In the genomic region with DNA sequence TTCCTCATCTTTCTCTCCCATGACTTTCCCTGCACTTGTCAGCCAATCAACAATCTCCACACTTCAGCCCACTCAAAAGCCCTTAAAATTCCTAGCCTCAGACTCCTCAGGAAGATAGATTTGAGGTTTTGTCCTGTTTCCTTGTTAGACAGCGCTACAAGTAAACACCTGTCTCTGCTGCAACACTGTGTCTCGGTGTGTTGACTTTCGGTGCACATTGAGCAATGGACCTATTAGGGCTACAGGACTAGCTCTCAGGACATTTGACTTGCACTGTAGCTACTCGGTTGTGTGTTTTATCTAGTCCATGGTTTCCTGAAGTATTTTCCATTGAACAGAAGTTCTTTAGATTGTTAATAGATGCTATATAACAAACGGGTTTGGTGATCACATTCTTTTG, we compare ENCODE assay signal across 20 cellular contexts.
DNase-seq lines count a peak whose midpoint lies in the region; ATAC-seq, FAIRE-seq and TF ChIP-seq lines count a peak whose summit lies in the region.
"Had no signal": no experiment of that assay in that cellular context is flagged by ENCODE, and none has a peak within 500 bp of the region (broad histone marks: within the 10 kb centered on the region; RNA-seq: fewer than 3 reads in every experiment).

No MANE protein-coding gene starts in this region.

- no peak overlapping the region for H3K9ac ChIP-seq in HepG2 (ENCODE audit: insufficient read depth, low read depth, low read length)
- H3K9ac ChIP-seq: BLaER1, GM23248 had no signal

- H3K27me3 ChIP-seq in GM23338 (ENCODE audit: insufficient read depth) (no peaks in the 10 kb centered on the region), bronchial epithelial cell (ENCODE audit: control insufficient read depth, insufficient read depth, low read length) (no peaks in the 10 kb centered on the region), HepG2 (ENCODE audit: control insufficient read depth in 1 of 2, insufficient read depth in 2 of 2, low read length in 2 of 2) (no peaks in the 10 kb centered on the region), prostate gland (replicated peaks; ENCODE audit: insufficient read depth) (no peaks in the 10 kb centered on the region), dorsolateral prefrontal cortex (no peaks in the 10 kb centered on the region)
- H3K27me3 ChIP-seq: BLaER1 had no signal

- H3K36me3 Mint-ChIP-seq in GM23338 (ENCODE audit: low read depth): peaks cover 10% of the 10 kb centered on the region; the same call in 1 of the 3 replicates

- H4K20me1 ChIP-seq in GM23338 (replicated peaks; ENCODE audit: insufficient read depth): no peaks in the 10 kb centered on the region
- no peaks in the 10 kb centered on the region for H4K20me1 ChIP-seq in HepG2 (ENCODE audit: insufficient read depth, low read length)
- H4K20me1 ChIP-seq: BLaER1 had no signal

- BruUV-seq in HepG2 (replicated peaks; lab: Mats Ljungman, UMichigan): no TSS peak

- no peaks in the 10 kb centered on the region for H3K4me1 ChIP-seq in GM23338 (ENCODE audit: insufficient read depth)
- peaks cover 9% of the 10 kb centered on the region; the same call in 1 of the 2 replicates for H3K4me1 ChIP-seq in HepG2 (ENCODE audit: insufficient read depth, low read length)
- H3K4me1 ChIP-seq in prostate gland (replicated peaks): no peaks in the 10 kb centered on the region
- H3K4me1 ChIP-seq: BLaER1 had no signal

- TF ChIP-seq EP300 in HepG2 (IDR thresholded peaks at IDR 0.05; ENCODE audit: low read depth in 2 of 2, low read length in 2 of 2) (peak in 1 of 2 experiments; percentile 18; a peak in 1 of 4 replicates), HepG2 (CRISPR knock-in tag; IDR thresholded peaks at IDR 0.05; ENCODE audit: borderline replicate concordance) (no peak)

- H3K4me3 ChIP-seq in GM23338 (no peak overlapping the region), bronchial epithelial cell (ENCODE audit: low read depth, low read length) (no peak overlapping the region), HepG2 (replicated peaks in 1 of 3; ENCODE audit: insufficient read depth in 1 of 3, low read depth in 2 of 3, low read length in 3 of 3) (no peak overlapping the region), prostate gland (no peak overlapping the region), dorsolateral prefrontal cortex (no peak overlapping the region)
- H3K4me3 ChIP-seq: BLaER1, GM23248 had no signal

- H3K36me3 ChIP-seq in GM23338 (ENCODE audit: insufficient read depth): 0 out of 2 replicates have a peak, but pooled peaks cover 8% of the 10 kb centered on the region
- no peaks in the 10 kb centered on the region for H3K36me3 ChIP-seq in bronchial epithelial cell (ENCODE audit: control insufficient read depth, insufficient read depth, low read length)
- H3K36me3 ChIP-seq in HepG2 (replicated peaks in 1 of 2; ENCODE audit: control insufficient read depth in 1 of 2, insufficient read depth in 2 of 2, low read length in 2 of 2): no peaks in the 10 kb centered on the region
- H3K36me3 ChIP-seq in prostate gland: no peaks in the 10 kb centered on the region
- H3K36me3 ChIP-seq: BLaER1 had no signal

- intact Hi-C loops in HepG2 (cut with micrococcal nuclease; ENCODE audit: unreplicated experiment) (no loop called here), prostate gland (cut with DNase I) (no loop called here), dorsolateral prefrontal cortex (cut with DNase I) (loop anchor here in 1 of 2 donors (10.0 kb wide), 1 partner anchor 206 kb away; the partner anchor contains the start of gene CCT4)

- CTCF ChIA-PET in HepG2 (lab: Yijun Ruan, JAX; ENCODE audit: low intra/inter-chr PET ratio, low total read pairs): no interaction called here

- no peaks in the 10 kb centered on the region for H3K9me2 ChIP-seq in GM23338 (ENCODE audit: insufficient read depth)

- H3K4me2 ChIP-seq in GM23338 (no peak overlapping the region), HepG2 (ENCODE audit: low read depth, low read length) (0 out of 2 replicates have a peak overlapping the region, but pooled peaks have one; percentile 8)
- H3K4me2 ChIP-seq: BLaER1 had no signal

- no peaks in the 10 kb centered on the region for H3K4me1 Mint-ChIP-seq in GM23338
- H3K4me1 Mint-ChIP-seq: CD14-positive monocyte; CD4-positive, alpha-beta memory T cell had no signal

- TF ChIP-seq POLR2A in HepG2 (IDR thresholded peaks at IDR 0.05; ENCODE audit: insufficient read depth in 1 of 2, low read depth in 2 of 2, low read length in 2 of 2) (no peak), prostate gland (IDR thresholded peaks at IDR 0.05) (no peak)

- no peak overlapping the region for H3K4me3 Mint-ChIP-seq in GM23338
- H3K4me3 Mint-ChIP-seq: CD14-positive monocyte; CD4-positive, alpha-beta memory T cell had no signal

- no peaks in the 10 kb centered on the region for H3F3A ChIP-seq in GM23338 (replicated peaks; ENCODE audit: low read depth)

- WGBS in HepG2 (ENCODE audit: low lambda C conversion rate): 5% methylated on average over 5 of the region's 5 CpGs
- WGBS in prostate gland: 72% methylated on average over 5 of the region's 5 CpGs

- FAIRE-seq in bronchial epithelial cell (lab: Jason Lieb, UNC) (no peak), HepG2 (lab: Jason Lieb, UNC) (peak; percentile 39)
- FAIRE-seq: H54 had no signal

- no peak for TF ChIP-seq CTCF in GM23338 (conservative IDR thresholded peaks at IDR 0.05; ENCODE audit: low read depth in 2 of 2)
- no peak for TF ChIP-seq CTCF in bronchial epithelial cell (IDR thresholded peaks at IDR 0.05; ENCODE audit: insufficient read depth, low read length, severe bottlenecking)
- TF ChIP-seq CTCF in HepG2 (CRISPR knock-in tag; IDR thresholded peaks at IDR 0.05): no peak
- TF ChIP-seq CTCF in prostate gland (IDR thresholded peaks at IDR 0.05): no peak
- no peak for TF ChIP-seq CTCF in dorsolateral prefrontal cortex (IDR thresholded peaks at IDR 0.05 in 54 of 56, conservative IDR thresholded peaks at IDR 0.05 in 2 of 56; ENCODE audit: low read depth in 1 of 56, partially characterized antibody in 56 of 56)

- no peak for TF ChIP-seq RAD21 in HepG2 (CRISPR knock-in tag; IDR thresholded peaks at IDR 0.05)

- H3K9me3 Mint-ChIP-seq in GM23338: peaks cover 22% of the 10 kb centered on the region

- peaks cover 3% of the 10 kb centered on the region for H3K27me3 Mint-ChIP-seq in GM23338 (ENCODE audit: insufficient read depth, low read depth, poor library complexity)

- POLR2A ChIA-PET in HepG2 (lab: Yijun Ruan, JAX): no interaction called here

- no peak for DNase-seq in GM23338 (ENCODE audit: low spot score)
- peak; percentile 18 for DNase-seq in bronchial epithelial cell (ENCODE audit: low read depth)
- peak; percentile 38 for DNase-seq in HepG2 (ENCODE audit: low spot score)
- DNase-seq in prostate gland (ENCODE audit: low spot score): peak; percentile 42
- DNase-seq in NCI-H2196 treated with DMSO at 0.1 percent for 48 hours (lab: John Stamatoyannopoulos, UW; ENCODE audit: unreplicated experiment): no peak
- no peak for DNase-seq in dorsolateral prefrontal cortex
- no peak for DNase-seq in activated naive CD4-positive, alpha-beta T cell treated with Interleukin-2 at 50 U/mL for 16 hours
- DNase-seq: 8988T; CD4-positive, alpha-beta memory T cell; DMS79 treated with DMSO at 0.1 percent for 48 hours; GF-D8; GM23248; IMR-90; KBM-7 had no signal

- H2AFZ ChIP-seq in GM23338 (peak overlapping the region; percentile 80), HepG2 (ENCODE audit: low read length) (no peak overlapping the region)
- H2AFZ ChIP-seq: GM23248 had no signal

- no peak overlapping the region for H3K27ac ChIP-seq in GM23338 (ENCODE audit: low read depth)
- H3K27ac ChIP-seq in HepG2 (ENCODE audit: extremely low read length, insufficient read depth, low read length): no peak overlapping the region
- peak overlapping the region in 1 of 2 donors; percentile 57 for H3K27ac ChIP-seq in prostate gland
- no peak overlapping the region for H3K27ac ChIP-seq in dorsolateral prefrontal cortex
- H3K27ac ChIP-seq: BLaER1, GM23248, HL-60 had no signal

- H3K9me3 ChIP-seq in HepG2 (ENCODE audit: low read length) (peaks cover 11% of the 10 kb centered on the region; the same call in 1 of the 2 replicates), prostate gland (no peaks in the 10 kb centered on the region)

- no peak overlapping the region for H3K27ac Mint-ChIP-seq in GM23338
- H3K27ac Mint-ChIP-seq: CD14-positive monocyte; CD4-positive, alpha-beta memory T cell had no signal

- H3K79me2 ChIP-seq in GM23338 (replicated peaks; ENCODE audit: insufficient read depth) (no peaks in the 10 kb centered on the region), HepG2 (ENCODE audit: insufficient read depth, low read length) (no peaks in the 10 kb centered on the region)

- in situ Hi-C loops in HepG2 (cut with HindIII; ENCODE audit: extremely low pct_ligation_motif_present, low pct_unique_long_range_greater_than_20kb): no loop called here

- no peak for ATAC-seq in GM23338
- ATAC-seq in HepG2: peak; percentile 85
- ATAC-seq in GM19324 (IDR thresholded peaks at IDR 0.05; ENCODE audit: low FRiP score, unreplicated experiment): no peak
- ATAC-seq: HCT116 had no signal

TF ChIP-seq in GM23338, 12 proteins besides CTCF, POLR2A, EP300 and RAD21:
- TF ChIP-seq EZH2 (IDR thresholded peaks at IDR 0.05; ENCODE audit: low read depth, unreplicated experiment): no peak
- TF ChIP-seq JUNB (IDR thresholded peaks at IDR 0.05; ENCODE audit: unreplicated experiment): no peak
- TF ChIP-seq NANOG (IDR thresholded peaks at IDR 0.05; ENCODE audit: borderline replicate concordance): no peak
- no peak for TF ChIP-seq ZNF331 (CRISPR knock-in tag; IDR thresholded peaks at IDR 0.05; ENCODE audit: low read depth)
- no peak for TF ChIP-seq EZH2phosphoT487 (IDR thresholded peaks at IDR 0.05; ENCODE audit: unreplicated experiment)
TF ChIP-seq in GM23338: peak in this region for 0.

TF ChIP-seq in HepG2, 621 proteins besides CTCF, POLR2A, EP300 and RAD21 (continues in another document):
- TF ChIP-seq HMG20A (CRISPR knock-in tag; IDR thresholded peaks at IDR 0.05; ENCODE audit: borderline replicate concordance): peak; percentile 23; the same call in 1 of the 2 replicates
- TF ChIP-seq ZNF839 (CRISPR knock-in tag; IDR thresholded peaks at IDR 0.05; ENCODE audit: borderline replicate concordance): no peak
- no peak for TF ChIP-seq ZNF256 (CRISPR knock-in tag; conservative IDR thresholded peaks at IDR 0.05)
- no peak for TF ChIP-seq SIN3A (IDR thresholded peaks at IDR 0.05; ENCODE audit: borderline replicate concordance, low read depth, low read length)
- no peak for TF ChIP-seq ZNF572 (CRISPR knock-in tag; IDR thresholded peaks at IDR 0.05)
- no peak for TF ChIP-seq MEF2D (CRISPR knock-in tag; IDR thresholded peaks at IDR 0.05)
- TF ChIP-seq ZNF709 (CRISPR knock-in tag; IDR thresholded peaks at IDR 0.05): no peak
- TF ChIP-seq HNRNPUL1 (IDR thresholded peaks at IDR 0.05; ENCODE audit: low read depth, low read length): no peak
- TF ChIP-seq ZNF724P (CRISPR knock-in tag; IDR thresholded peaks at IDR 0.05; ENCODE audit: borderline replicate concordance): no peak
- TF ChIP-seq ATM (IDR thresholded peaks at IDR 0.05; ENCODE audit: borderline replicate concordance): no peak
- no peak for TF ChIP-seq RBM22 (optimal IDR thresholded peaks at IDR 0.05; ENCODE audit: low read length)

Comparison
In these comparisons a context has a peak if more than half of its experiments do, and no peak if none do; other contexts are left out.
1. DNase-seq: peak in bronchial epithelial cell (single experiment), HepG2 (single experiment) and prostate gland (single experiment); none in GM23338 (single experiment), NCI-H2196 treated with DMSO at 0.1 percent for 48 hours (single experiment), dorsolateral prefrontal cortex (0 of 10) and activated naive CD4-positive, alpha-beta T cell treated with Interleukin-2 at 50 U/mL for 16 hours (single experiment).